In the genomic region with DNA sequence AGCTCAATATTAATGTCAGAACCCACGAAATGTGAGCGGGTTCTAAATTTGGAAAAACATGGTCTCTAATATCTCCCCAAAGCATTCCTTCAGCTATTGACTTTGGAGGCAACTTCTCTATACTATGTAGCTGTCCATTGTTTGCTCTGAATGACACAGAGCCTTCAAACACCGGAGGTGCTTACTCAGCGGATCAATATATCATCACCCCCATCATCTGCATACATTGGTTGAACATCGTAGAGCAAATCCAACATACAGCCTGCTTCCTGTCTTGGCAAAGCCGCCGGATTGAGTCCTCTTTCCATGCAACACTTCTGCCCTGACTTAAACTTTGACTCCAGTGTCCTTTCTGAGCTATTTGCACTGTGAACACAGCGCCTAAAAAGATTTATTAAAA, we compare ENCODE assay signal across 1 cellular context.
TF ChIP-seq lines count a peak whose summit lies in the region.

No MANE protein-coding gene starts in this region.

TF ChIP-seq in HepG2, 621 proteins besides CTCF, POLR2A, EP300 and RAD21 (continued from another document and continues in another):
- TF ChIP-seq, protein P1, sequence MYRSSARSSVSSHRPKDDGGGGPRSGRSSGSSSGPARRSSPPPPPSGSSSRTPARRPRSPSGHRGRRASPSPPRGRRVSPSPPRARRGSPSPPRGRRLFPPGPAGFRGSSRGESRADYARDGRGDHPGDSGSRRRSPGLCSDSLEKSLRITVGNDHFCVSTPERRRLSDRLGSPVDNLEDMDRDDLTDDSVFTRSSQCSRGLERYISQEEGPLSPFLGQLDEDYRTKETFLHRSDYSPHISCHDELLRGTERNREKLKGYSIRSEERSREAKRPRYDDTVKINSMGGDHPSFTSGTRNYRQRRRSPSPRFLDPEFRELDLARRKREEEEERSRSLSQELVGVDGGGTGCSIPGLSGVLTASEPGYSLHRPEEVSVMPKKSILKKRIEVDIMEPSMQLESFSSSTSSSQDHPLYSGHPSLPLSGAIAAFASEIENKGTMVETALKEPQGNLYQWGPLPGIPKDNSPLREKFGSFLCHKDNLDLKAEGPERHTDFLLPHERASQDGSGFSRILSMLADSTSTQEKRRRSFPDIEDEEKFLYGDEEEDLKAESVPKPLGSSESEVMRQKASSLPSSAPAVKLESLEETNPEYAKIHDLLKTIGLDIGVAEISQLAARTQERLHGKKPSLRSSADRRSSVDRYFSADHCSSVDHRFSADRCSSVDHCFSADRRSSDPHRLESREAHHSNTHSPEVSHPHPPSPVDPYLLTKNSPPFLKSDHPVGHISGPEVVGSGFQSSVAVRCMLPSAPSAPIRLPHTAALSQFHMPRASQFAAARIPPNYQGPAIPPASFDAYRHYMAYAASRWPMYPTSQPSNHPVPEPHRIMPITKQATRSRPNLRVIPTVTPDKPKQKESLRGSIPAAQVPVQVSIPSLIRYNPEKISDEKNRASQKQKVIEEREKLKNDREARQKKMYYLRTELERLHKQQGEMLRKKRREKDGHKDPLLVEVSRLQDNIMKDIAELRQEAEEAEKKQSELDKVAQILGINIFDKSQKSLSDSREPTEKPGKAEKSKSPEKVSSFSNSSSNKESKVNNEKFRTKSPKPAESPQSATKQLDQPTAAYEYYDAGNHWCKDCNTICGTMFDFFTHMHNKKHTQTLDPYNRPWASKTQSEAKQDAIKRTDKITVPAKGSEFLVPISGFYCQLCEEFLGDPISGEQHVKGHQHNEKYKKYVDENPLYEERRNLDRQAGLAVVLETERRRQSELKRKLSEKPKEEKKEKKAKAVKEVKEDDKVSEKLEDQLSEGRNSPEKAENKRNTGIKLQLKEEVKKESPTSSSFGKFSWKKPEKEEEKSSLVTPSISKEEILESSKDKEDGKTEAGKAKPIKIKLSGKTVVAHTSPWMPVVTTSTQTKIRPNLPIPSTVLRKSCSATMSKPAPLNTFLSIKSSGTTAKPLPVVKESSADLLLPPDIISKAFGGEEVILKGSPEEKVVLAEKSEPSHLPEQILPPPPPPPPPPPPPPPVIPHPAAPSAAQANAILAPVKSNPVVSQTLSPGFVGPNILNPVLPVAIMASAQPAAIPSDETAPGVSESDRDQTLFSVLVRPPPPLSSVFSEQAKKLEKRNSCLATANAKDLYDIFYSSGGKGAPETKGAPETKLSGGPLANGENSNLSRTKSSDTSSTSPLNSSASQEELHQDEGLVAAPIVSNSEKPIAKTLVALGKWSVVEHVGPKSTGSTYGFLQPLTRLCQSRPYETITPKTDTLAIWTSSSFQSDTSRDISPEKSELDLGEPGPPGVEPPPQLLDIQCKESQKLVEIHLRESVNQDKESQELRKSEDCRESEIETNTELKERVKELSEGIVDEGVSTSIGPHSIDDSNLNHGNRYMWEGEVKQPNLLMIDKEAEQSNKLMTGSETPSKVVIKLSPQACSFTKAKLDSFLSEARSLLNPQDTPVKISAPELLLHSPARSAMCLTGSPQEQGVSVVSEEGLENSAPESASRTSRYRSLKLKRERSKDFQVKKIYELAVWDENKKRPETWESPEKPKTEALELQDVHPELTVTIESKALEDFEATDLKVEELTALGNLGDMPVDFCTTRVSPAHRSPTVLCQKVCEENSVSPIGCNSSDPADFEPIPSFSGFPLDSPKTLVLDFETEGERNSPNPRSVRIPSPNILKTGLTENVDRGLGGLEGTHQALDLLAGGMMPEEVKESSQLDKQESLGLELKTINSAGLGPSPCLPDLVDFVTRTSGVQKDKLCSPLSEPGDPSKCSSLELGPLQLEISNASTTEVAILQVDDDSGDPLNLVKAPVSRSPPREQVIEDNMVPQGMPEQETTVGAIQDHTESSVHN (CRISPR knock-in tag; IDR thresholded peaks at IDR 0.05): no peak
- peak; percentile 22; the same call in 1 of the 2 replicates for TF ChIP-seq FOXJ3 (CRISPR knock-in tag; IDR thresholded peaks at IDR 0.05; ENCODE audit: borderline replicate concordance)
- TF ChIP-seq RBM39 (IDR thresholded peaks at IDR 0.05; ENCODE audit: low read depth, low read length, poor library complexity, severe bottlenecking): no peak
- TF ChIP-seq, protein P2, sequence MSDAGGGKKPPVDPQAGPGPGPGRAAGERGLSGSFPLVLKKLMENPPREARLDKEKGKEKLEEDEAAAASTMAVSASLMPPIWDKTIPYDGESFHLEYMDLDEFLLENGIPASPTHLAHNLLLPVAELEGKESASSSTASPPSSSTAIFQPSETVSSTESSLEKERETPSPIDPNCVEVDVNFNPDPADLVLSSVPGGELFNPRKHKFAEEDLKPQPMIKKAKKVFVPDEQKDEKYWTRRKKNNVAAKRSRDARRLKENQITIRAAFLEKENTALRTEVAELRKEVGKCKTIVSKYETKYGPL (CRISPR knock-in tag; IDR thresholded peaks at IDR 0.05): 0 out of 2 replicates have a peak, but pooled peaks have one; percentile 40
- TF ChIP-seq ZNF235 (CRISPR knock-in tag; IDR thresholded peaks at IDR 0.05; ENCODE audit: borderline replicate concordance): no peak
- TF ChIP-seq ZFP41 (CRISPR knock-in tag; IDR thresholded peaks at IDR 0.05; ENCODE audit: borderline replicate concordance): no peak
- TF ChIP-seq ZNF652 (CRISPR knock-in tag; IDR thresholded peaks at IDR 0.05; ENCODE audit: borderline replicate concordance, low read depth): no peak
- 0 out of 2 replicates have a peak, but pooled peaks have one; percentile 52 for TF ChIP-seq TBX2 (CRISPR knock-in tag; IDR thresholded peaks at IDR 0.05; ENCODE audit: borderline replicate concordance)
- TF ChIP-seq PAXIP1 (CRISPR knock-in tag; conservative IDR thresholded peaks at IDR 0.05): peak; percentile 81
- peak; percentile 47; the same call in 1 of the 2 replicates for TF ChIP-seq GFI1 (CRISPR knock-in tag; IDR thresholded peaks at IDR 0.05; ENCODE audit: borderline replicate concordance)
- no peak for TF ChIP-seq CREB1 (IDR thresholded peaks at IDR 0.05)
- TF ChIP-seq CREB1 (CRISPR knock-in tag; IDR thresholded peaks at IDR 0.05): peak; percentile 65
- no peak for TF ChIP-seq ZNF33A (CRISPR knock-in tag; IDR thresholded peaks at IDR 0.05; ENCODE audit: borderline replicate concordance)
- TF ChIP-seq ZNF850 (CRISPR knock-in tag; conservative IDR thresholded peaks at IDR 0.05): no peak
- TF ChIP-seq, protein P3, sequence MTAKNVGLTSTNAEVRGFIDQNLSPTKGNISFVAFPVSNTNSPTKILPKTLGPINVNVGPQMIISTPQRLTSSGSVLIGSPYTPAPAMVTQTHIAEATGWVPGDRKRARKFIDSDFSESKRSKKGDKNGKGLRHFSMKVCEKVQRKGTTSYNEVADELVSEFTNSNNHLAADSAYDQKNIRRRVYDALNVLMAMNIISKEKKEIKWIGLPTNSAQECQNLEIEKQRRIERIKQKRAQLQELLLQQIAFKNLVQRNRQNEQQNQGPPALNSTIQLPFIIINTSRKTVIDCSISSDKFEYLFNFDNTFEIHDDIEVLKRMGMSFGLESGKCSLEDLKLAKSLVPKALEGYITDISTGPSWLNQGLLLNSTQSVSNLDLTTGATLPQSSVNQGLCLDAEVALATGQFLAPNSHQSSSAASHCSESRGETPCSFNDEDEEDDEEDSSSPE (CRISPR knock-in tag; IDR thresholded peaks at IDR 0.05): 0 out of 2 replicates have a peak, but pooled peaks have one; percentile 19
- TF ChIP-seq FOXA3 (CRISPR knock-in tag; IDR thresholded peaks at IDR 0.05): peak; percentile 87
- TF ChIP-seq XBP1 (CRISPR knock-in tag; IDR thresholded peaks at IDR 0.05): no peak
- no peak for TF ChIP-seq EZH2 (conservative IDR thresholded peaks at IDR 0.05; ENCODE audit: low read depth, low read length)
- TF ChIP-seq SMAD3 (CRISPR knock-in tag; IDR thresholded peaks at IDR 0.05): 0 out of 2 replicates have a peak, but pooled peaks have one; percentile 64
- no peak for TF ChIP-seq ZNF296 (CRISPR knock-in tag; conservative IDR thresholded peaks at IDR 0.05)
- TF ChIP-seq, protein P4, sequence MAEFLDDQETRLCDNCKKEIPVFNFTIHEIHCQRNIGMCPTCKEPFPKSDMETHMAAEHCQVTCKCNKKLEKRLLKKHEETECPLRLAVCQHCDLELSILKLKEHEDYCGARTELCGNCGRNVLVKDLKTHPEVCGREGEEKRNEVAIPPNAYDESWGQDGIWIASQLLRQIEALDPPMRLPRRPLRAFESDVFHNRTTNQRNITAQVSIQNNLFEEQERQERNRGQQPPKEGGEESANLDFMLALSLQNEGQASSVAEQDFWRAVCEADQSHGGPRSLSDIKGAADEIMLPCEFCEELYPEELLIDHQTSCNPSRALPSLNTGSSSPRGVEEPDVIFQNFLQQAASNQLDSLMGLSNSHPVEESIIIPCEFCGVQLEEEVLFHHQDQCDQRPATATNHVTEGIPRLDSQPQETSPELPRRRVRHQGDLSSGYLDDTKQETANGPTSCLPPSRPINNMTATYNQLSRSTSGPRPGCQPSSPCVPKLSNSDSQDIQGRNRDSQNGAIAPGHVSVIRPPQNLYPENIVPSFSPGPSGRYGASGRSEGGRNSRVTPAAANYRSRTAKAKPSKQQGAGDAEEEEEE (CRISPR knock-in tag; IDR thresholded peaks at IDR 0.05; ENCODE audit: borderline replicate concordance): no peak
- TF ChIP-seq NPAS2 (CRISPR knock-in tag; IDR thresholded peaks at IDR 0.05; ENCODE audit: borderline replicate concordance): no peak
- TF ChIP-seq RFXAP (CRISPR knock-in tag; IDR thresholded peaks at IDR 0.05; ENCODE audit: borderline replicate concordance): 0 out of 2 replicates have a peak, but pooled peaks have one; percentile 34
- no peak for TF ChIP-seq ZNF224 (CRISPR knock-in tag; IDR thresholded peaks at IDR 0.05)
- TF ChIP-seq HMGXB3 (CRISPR knock-in tag; IDR thresholded peaks at IDR 0.05; ENCODE audit: borderline replicate concordance): no peak
- TF ChIP-seq FOSL1 (CRISPR knock-in tag; IDR thresholded peaks at IDR 0.05; ENCODE audit: borderline replicate concordance): peak; percentile 60; the same call in 1 of the 2 replicates
- peak; percentile 77; the same call in 1 of the 2 replicates for TF ChIP-seq ZBTB20 (CRISPR knock-in tag; IDR thresholded peaks at IDR 0.05; ENCODE audit: borderline replicate concordance, low read depth)
- TF ChIP-seq ZBTB43 (CRISPR knock-in tag; conservative IDR thresholded peaks at IDR 0.05): no peak
- no peak for TF ChIP-seq SAFB2 (CRISPR knock-in tag; IDR thresholded peaks at IDR 0.05; ENCODE audit: borderline replicate concordance, low read depth)
- peak; percentile 92 for TF ChIP-seq FOSL2 (CRISPR knock-in tag; IDR thresholded peaks at IDR 0.05)
- TF ChIP-seq SNAPC5 (CRISPR knock-in tag; IDR thresholded peaks at IDR 0.05; ENCODE audit: borderline replicate concordance): no peak
- TF ChIP-seq PPARG (CRISPR knock-in tag; conservative IDR thresholded peaks at IDR 0.05): peak; percentile 46; the same call in 1 of the 2 replicates
- peak; percentile 77 for TF ChIP-seq SOX5 (CRISPR knock-in tag; IDR thresholded peaks at IDR 0.05; ENCODE audit: borderline replicate concordance)
